17 cellular contexts compared by ENCODE assay signal in genomic region chr6:137763861-137764260, GRCh38.
DNase-seq lines count a peak whose midpoint lies in the region; ATAC-seq lines count a peak whose summit lies in the region.
"Had no signal": no experiment of that assay in that cellular context is flagged by ENCODE, and none has a peak within 500 bp of the region (broad histone marks: within the 10 kb centered on the region; RNA-seq: fewer than 3 reads in every experiment).

No MANE protein-coding gene starts in this region.

- H3K9me3 ChIP-seq in T-helper 17 cell (ENCODE audit: control insufficient read depth, low read length, poor library complexity, severe bottlenecking): no peaks in the 10 kb centered on the region
- no peaks in the 10 kb centered on the region for H3K9me3 ChIP-seq in CD8-positive, alpha-beta memory T cell (ENCODE audit: low read length)
- H3K9me3 ChIP-seq: BLaER1 had no signal

- no peaks in the 10 kb centered on the region for H3K36me3 Mint-ChIP-seq in T-helper 17 cell (ENCODE audit: low read depth)
- H3K36me3 Mint-ChIP-seq in CD8-positive, alpha-beta memory T cell: peaks cover 0 to 6% (median 0%) of the 10 kb centered on the region in 3 donors
- H3K36me3 Mint-ChIP-seq: CD8-positive, alpha-beta T cell had no signal

- H3K4me1 Mint-ChIP-seq in T-helper 17 cell: peaks cover 14% of the 10 kb centered on the region
- peaks cover 21 to 51% (median 39%) of the 10 kb centered on the region in 3 donors for H3K4me1 Mint-ChIP-seq in CD8-positive, alpha-beta memory T cell
- H3K4me1 Mint-ChIP-seq: GM23338 had no signal

- CTCF ChIA-PET in CD8-positive, alpha-beta memory T cell (lab: Charles Lee): no interaction called here

- no peaks in the 10 kb centered on the region for H3K9me3 Mint-ChIP-seq in CD8-positive, alpha-beta memory T cell
- H3K9me3 Mint-ChIP-seq: CD8-positive, alpha-beta T cell; GM23338 had no signal

- H3K4me1 ChIP-seq in CD8-positive, alpha-beta memory T cell (ENCODE audit: insufficient read depth, low read length): peaks cover 17% of the 10 kb centered on the region

- peak overlapping the region; percentile 12 for H3K27ac Mint-ChIP-seq in T-helper 17 cell
- peak overlapping the region in 3 of 8 donors; percentile 2 to 28 (median 17) for H3K27ac Mint-ChIP-seq in CD8-positive, alpha-beta memory T cell
- H3K27ac Mint-ChIP-seq: CD8-positive, alpha-beta T cell; GM23338 had no signal

- H3K27ac ChIP-seq in CD8-positive, alpha-beta memory T cell (ENCODE audit: low read depth, low read length): no peak overlapping the region
- H3K27ac ChIP-seq: BLaER1 had no signal

- no peak overlapping the region for H3K4me3 ChIP-seq in CD8-positive, alpha-beta memory T cell (ENCODE audit: low read length)
- H3K4me3 ChIP-seq: BLaER1, GM23338 had no signal

- H3K4me3 Mint-ChIP-seq in T-helper 17 cell: no peak overlapping the region
- no peak overlapping the region for H3K4me3 Mint-ChIP-seq in CD8-positive, alpha-beta memory T cell
- H3K4me3 Mint-ChIP-seq: CD8-positive, alpha-beta T cell; GM23338 had no signal

- H3K27me3 ChIP-seq in CD8-positive, alpha-beta memory T cell (ENCODE audit: insufficient read depth, low read length, poor library complexity, severe bottlenecking): no peaks in the 10 kb centered on the region
- H3K27me3 ChIP-seq: BLaER1 had no signal

- POLR2A ChIA-PET in CD8-positive, alpha-beta memory T cell (lab: Charles Lee): no interaction called here

- DNase-seq in M059J (ENCODE audit: low read depth): peak; percentile 18
- no peak for DNase-seq in T-helper 17 cell
- no peak for DNase-seq in AG08395 (ENCODE audit: low spot score)
- DNase-seq in CD8-positive, alpha-beta memory T cell: no peak
- DNase-seq in superior temporal gyrus (ENCODE audit: extremely low spot score): no peak
- DNase-seq: CD8-positive, alpha-beta T cell; DND-41; NCI-H1048; NCI-H1436 treated with DMSO at 0.1 percent for 48 hours; NCI-H2081 treated with DMSO at 0.1 percent for 48 hours; NCI-H510A; SIG-M5 had no signal

- H3K27me3 Mint-ChIP-seq in T-helper 17 cell: no peaks in the 10 kb centered on the region
- no peaks in the 10 kb centered on the region for H3K27me3 Mint-ChIP-seq in CD8-positive, alpha-beta memory T cell

- no peaks in the 10 kb centered on the region for H3K36me3 ChIP-seq in CD8-positive, alpha-beta memory T cell (ENCODE audit: insufficient read depth, low read length)
- H3K36me3 ChIP-seq: BLaER1 had no signal

- ATAC-seq in T-helper 17 cell (no peak), esophagus mucosa (peak; percentile 32), GM19463 (IDR thresholded peaks at IDR 0.05; ENCODE audit: unreplicated experiment) (no peak)
- ATAC-seq: CD8-positive, alpha-beta T cell; GM23338; HCT116 had no signal
